In genomic region chr5:157045601-157046000, GRCh38 we compare ENCODE assay signal across 1 cellular context.
TF ChIP-seq lines count a peak whose summit lies in the region.

No MANE protein-coding gene starts in this region.

TF ChIP-seq in H1, 55 proteins besides CTCF, POLR2A, EP300 and RAD21:
- TF ChIP-seq PHF8 (conservative IDR thresholded peaks at IDR 0.05; ENCODE audit: low read depth, low read length) (no peak), CHD2 (IDR thresholded peaks at IDR 0.05; ENCODE audit: low read length) (no peak), JUN (IDR thresholded peaks at IDR 0.05; ENCODE audit: low read depth, low read length) (no peak), KDM4A (IDR thresholded peaks at IDR 0.05; ENCODE audit: low read depth, low read length, severe bottlenecking) (no peak), RXRA (IDR thresholded peaks at IDR 0.05; ENCODE audit: insufficient read depth, low read depth, low read length) (no peak), SUZ12 (IDR thresholded peaks at IDR 0.05; ENCODE audit: low read length) (no peak), E2F6 (IDR thresholded peaks at IDR 0.05) (no peak), NRF1 (IDR thresholded peaks at IDR 0.05; ENCODE audit: low read depth, low read length) (no peak), CHD1 (IDR thresholded peaks at IDR 0.05; ENCODE audit: low read depth, low read length) (no peak), BRCA1 (IDR thresholded peaks at IDR 0.05; ENCODE audit: low read depth, low read length) (no peak), POLR2AphosphoS5 (IDR thresholded peaks at IDR 0.05; ENCODE audit: low read depth, low read length) (no peak), CBX5 (IDR thresholded peaks at IDR 0.05; ENCODE audit: low read depth, low read length) (no peak), GTF2F1 (IDR thresholded peaks at IDR 0.05; ENCODE audit: borderline replicate concordance, low read depth, low read length) (no peak)
